In the genomic region with DNA sequence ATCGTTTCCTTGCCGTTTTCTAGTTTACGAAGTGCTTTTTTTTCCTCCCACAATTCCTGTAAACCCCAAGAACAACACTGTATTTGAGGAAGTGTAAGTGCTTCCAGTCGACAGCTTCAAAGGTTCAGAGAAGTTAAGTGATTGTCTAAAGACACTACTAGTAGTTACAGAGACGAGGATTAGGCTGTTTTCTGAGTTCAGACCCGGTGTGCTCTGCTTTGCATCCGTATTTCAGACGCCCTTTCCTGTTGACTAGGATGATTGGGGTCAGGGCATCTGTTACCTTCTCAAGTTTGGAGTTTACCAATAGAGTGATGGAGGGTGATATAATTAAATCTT, we compare ENCODE assay signal across 1 cellular context.
TF ChIP-seq lines count a peak whose summit lies in the region.

No MANE protein-coding gene starts in this region.

TF ChIP-seq in HepG2, 621 proteins besides CTCF, POLR2A, EP300 and RAD21:
- TF ChIP-seq MYPOP (CRISPR knock-in tag; IDR thresholded peaks at IDR 0.05) (no peak), KDM5A (IDR thresholded peaks at IDR 0.05; ENCODE audit: borderline replicate concordance, low read length) (peak; percentile 74), ASH2L (IDR thresholded peaks at IDR 0.05; ENCODE audit: insufficient read length, low read depth, low read length) (peak; percentile 0), RBFOX2 (IDR thresholded peaks at IDR 0.05; ENCODE audit: low read depth, low read length) (no peak), ATM (IDR thresholded peaks at IDR 0.05; ENCODE audit: borderline replicate concordance) (no peak)
- TF ChIP-seq, protein P1, sequence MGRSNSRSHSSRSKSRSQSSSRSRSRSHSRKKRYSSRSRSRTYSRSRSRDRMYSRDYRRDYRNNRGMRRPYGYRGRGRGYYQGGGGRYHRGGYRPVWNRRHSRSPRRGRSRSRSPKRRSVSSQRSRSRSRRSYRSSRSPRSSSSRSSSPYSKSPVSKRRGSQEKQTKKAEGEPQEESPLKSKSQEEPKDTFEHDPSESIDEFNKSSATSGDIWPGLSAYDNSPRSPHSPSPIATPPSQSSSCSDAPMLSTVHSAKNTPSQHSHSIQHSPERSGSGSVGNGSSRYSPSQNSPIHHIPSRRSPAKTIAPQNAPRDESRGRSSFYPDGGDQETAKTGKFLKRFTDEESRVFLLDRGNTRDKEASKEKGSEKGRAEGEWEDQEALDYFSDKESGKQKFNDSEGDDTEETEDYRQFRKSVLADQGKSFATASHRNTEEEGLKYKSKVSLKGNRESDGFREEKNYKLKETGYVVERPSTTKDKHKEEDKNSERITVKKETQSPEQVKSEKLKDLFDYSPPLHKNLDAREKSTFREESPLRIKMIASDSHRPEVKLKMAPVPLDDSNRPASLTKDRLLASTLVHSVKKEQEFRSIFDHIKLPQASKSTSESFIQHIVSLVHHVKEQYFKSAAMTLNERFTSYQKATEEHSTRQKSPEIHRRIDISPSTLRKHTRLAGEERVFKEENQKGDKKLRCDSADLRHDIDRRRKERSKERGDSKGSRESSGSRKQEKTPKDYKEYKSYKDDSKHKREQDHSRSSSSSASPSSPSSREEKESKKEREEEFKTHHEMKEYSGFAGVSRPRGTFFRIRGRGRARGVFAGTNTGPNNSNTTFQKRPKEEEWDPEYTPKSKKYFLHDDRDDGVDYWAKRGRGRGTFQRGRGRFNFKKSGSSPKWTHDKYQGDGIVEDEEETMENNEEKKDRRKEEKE (IDR thresholded peaks at IDR 0.05): no peak
TF ChIP-seq in HepG2: peak in this region for 2.
